Comparison of ENCODE assay signal across 25 cellular contexts in the genomic region with DNA sequence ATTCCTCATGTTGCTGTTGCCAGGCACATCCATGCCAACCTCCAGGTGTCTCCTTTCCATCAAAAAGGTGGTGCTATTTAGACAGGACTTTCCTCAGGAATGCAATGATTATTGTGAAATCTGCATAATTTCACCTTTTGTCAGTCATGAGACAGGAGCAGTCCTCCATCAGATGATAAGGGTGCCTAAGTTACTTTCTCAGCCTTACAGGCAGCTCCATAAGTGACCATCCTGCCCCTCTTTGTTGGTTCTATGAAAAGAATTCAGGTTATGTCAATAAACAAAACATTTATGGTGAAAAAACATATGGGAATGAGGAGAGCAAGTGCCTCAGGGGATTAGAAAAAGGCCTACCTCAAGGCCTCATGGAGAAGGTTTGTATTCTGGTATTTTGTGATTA.
"Had no signal": no experiment of that assay in that cellular context is flagged by ENCODE, and none has a peak within 500 bp of the region (broad histone marks: within the 10 kb centered on the region; RNA-seq: fewer than 3 reads in every experiment).

No MANE protein-coding gene starts in this region.

- H3K27me3 Mint-ChIP-seq: type B pancreatic cell had no signal

- H3K9me3 Mint-ChIP-seq: natural killer cell treated with Interleukin-12 subunit alpha and Interleukin-12 subunit beta and Interleukin-15 and Interleukin-18, amount 100 ng/mL, for 72 hours; neural crest cell; type B pancreatic cell had no signal

- H3K27ac Mint-ChIP-seq: effector memory CD8-positive, alpha-beta T cell; memory B cell; naive B cell; natural killer cell treated with Interleukin-12 subunit alpha and Interleukin-12 subunit beta and Interleukin-15 and Interleukin-18, amount 100 ng/mL, for 72 hours; type B pancreatic cell had no signal

- H3K4me1 ChIP-seq: gastrocnemius medialis, lower lobe of right lung, right lobe of liver, stomach, thyroid gland had no signal

- H3K36me3 Mint-ChIP-seq: memory B cell; naive B cell; natural killer cell treated with Interleukin-12 subunit alpha and Interleukin-12 subunit beta and Interleukin-15 and Interleukin-18, amount 100 ng/mL, for 72 hours; type B pancreatic cell had no signal

- H3K27ac ChIP-seq: gastrocnemius medialis, lower lobe of right lung, neutrophil, pancreas, right lobe of liver, stomach, thyroid gland had no signal

- FAIRE-seq: endometrium, keratinocyte, pancreas, small intestine had no signal

- H3K4me3 Mint-ChIP-seq: effector memory CD8-positive, alpha-beta T cell; memory B cell; naive B cell; natural killer cell treated with Interleukin-12 subunit alpha and Interleukin-12 subunit beta and Interleukin-15 and Interleukin-18, amount 100 ng/mL, for 72 hours; neural crest cell; type B pancreatic cell had no signal

- ATAC-seq: effector memory CD8-positive, alpha-beta T cell; gastrocnemius medialis; left ventricle myocardium superior; lower lobe of right lung; mucosa of descending colon; natural killer cell treated with Interleukin-12 subunit alpha and Interleukin-12 subunit beta and Interleukin-15 and Interleukin-18, amount 100 ng/mL, for 72 hours; pancreas; right lobe of liver had no signal

- DNase-seq: cortex of kidney; effector memory CD8-positive, alpha-beta T cell; gastrocnemius medialis; head of caudate nucleus; left ventricle myocardium superior; lower lobe of right lung; mucosa of descending colon; naive B cell; pancreas; retina; right lobe of liver; small intestine; stimulated activated CD4-positive, alpha-beta T cell treated with anti-CD3 and anti-CD28 coated beads, Interleukin-1b, Interleukin-23, amount 100 ng/mL, for 48 hours; stimulated activated CD4-positive, alpha-beta T cell treated with anti-CD3 and anti-CD28 coated beads, Interleukin-4, amount 100 ng/mL, for 1 hour; stimulated activated CD8-positive, alpha-beta memory T cell treated with anti-CD3 and anti-CD28 coated beads, Interleukin-4, amount 100 ng/mL, for 48 hours; stimulated activated naive CD4-positive, alpha-beta T cell; stomach; thyroid gland had no signal

- H3K27me3 ChIP-seq: gastrocnemius medialis, neutrophil, pancreas, right lobe of liver, stomach, thyroid gland had no signal

- H3K9me3 ChIP-seq: gastrocnemius medialis, lower lobe of right lung, mucosa of descending colon, neutrophil, pancreas, right lobe of liver, stomach, thyroid gland had no signal

- H3K36me3 ChIP-seq: gastrocnemius medialis, lower lobe of right lung, neutrophil, pancreas, right lobe of liver, stomach, thyroid gland had no signal

- H3K4me1 Mint-ChIP-seq: memory B cell, naive B cell, neural crest cell had no signal

- H3K4me3 ChIP-seq: gastrocnemius medialis, lower lobe of right lung, mucosa of descending colon, pancreas, right lobe of liver, stomach, thyroid gland had no signal
